3 cellular contexts compared by ENCODE assay signal in genomic region chr4:184652681-184653080, GRCh38.
TF ChIP-seq lines count a peak whose summit lies in the region.

No MANE protein-coding gene starts in this region.

TF ChIP-seq in HEK293, 187 proteins besides CTCF, POLR2A, EP300 and RAD21:
- TF ChIP-seq ZNF366 (tag by site-specific recombination; conservative IDR thresholded peaks at IDR 0.05) = peak; percentile 70

TF ChIP-seq in K562, 482 proteins besides CTCF, POLR2A, EP300 and RAD21:
- TF ChIP-seq PCBP2 (IDR thresholded peaks at IDR 0.05; ENCODE audit: low read depth, low read length, poor library complexity, severe bottlenecking) = peak; percentile 71

TF ChIP-seq in HepG2, 621 proteins besides CTCF, POLR2A, EP300 and RAD21:
- peak; percentile 51 for TF ChIP-seq HNRNPK (IDR thresholded peaks at IDR 0.05; ENCODE audit: low read depth, low read length, poor library complexity, severe bottlenecking)
